Comparison of ENCODE assay signal across 31 cellular contexts in genomic region chr1:227125929-227126545, GRCh38.
DNase-seq lines count a peak whose midpoint lies in the region; ATAC-seq, FAIRE-seq and TF ChIP-seq lines count a peak whose summit lies in the region.
"Had no signal": no experiment of that assay in that cellular context is flagged by ENCODE, and none has a peak within 500 bp of the region (broad histone marks: within the 10 kb centered on the region; RNA-seq: fewer than 3 reads in every experiment).

No MANE protein-coding gene starts in this region.

- ATAC-seq in K562, result peak; percentile 21; the same call in 1 of the 3 replicates
- no peak for ATAC-seq in HepG2
- ATAC-seq: activated CD8-positive, alpha-beta T cell treated with anti-CD3 and anti-CD28 coated beads for 36 hours; naive thymus-derived CD4-positive, alpha-beta T cell had no signal

- H3F3A ChIP-seq in neural progenitor cell (ENCODE audit: low read depth), result no peaks in the 10 kb centered on the region

- H3K27ac ChIP-seq in K562 (ENCODE audit: extremely low read depth, low read depth, low read length) (no peak overlapping the region), neural progenitor cell (no peak overlapping the region), HepG2 (ENCODE audit: extremely low read length, insufficient read depth, low read length) (no peak overlapping the region)
- H3K27ac ChIP-seq: adrenal gland, brain microvascular endothelial cell, esophagus muscularis mucosa, PC-9, vagina had no signal

- no peaks in the 10 kb centered on the region for H3K9me1 ChIP-seq in K562 (ENCODE audit: control insufficient read depth, insufficient read depth, low read length)

- BruUV-seq in K562 (replicated peaks; lab: Mats Ljungman, UMichigan), result no TSS peak
- no TSS peak for BruUV-seq in HepG2 (replicated peaks; lab: Mats Ljungman, UMichigan)

- FAIRE-seq in K562 (lab: Jason Lieb, UNC) (no peak), HepG2 (lab: Jason Lieb, UNC) (no peak)
- FAIRE-seq: endometrium had no signal

- peaks cover 9% of the 10 kb centered on the region for H3K36me3 Mint-ChIP-seq in neural progenitor cell
- H3K36me3 Mint-ChIP-seq: CD14-positive monocyte had no signal

- TF ChIP-seq POLR2A in K562 (conservative IDR thresholded peaks at IDR 0.05), result no peak
- TF ChIP-seq POLR2A in HepG2 (IDR thresholded peaks at IDR 0.05; ENCODE audit: insufficient read depth in 1 of 2, low read depth in 2 of 2, low read length in 2 of 2), result no peak

- H3K27me3 ChIP-seq in K562 (ENCODE audit: control insufficient read depth in 2 of 2, insufficient read depth in 2 of 2, low read length in 2 of 2) (no peaks in the 10 kb centered on the region), neural progenitor cell (no peaks in the 10 kb centered on the region), HepG2 (ENCODE audit: control insufficient read depth in 1 of 2, insufficient read depth in 2 of 2, low read length in 2 of 2) (no peaks in the 10 kb centered on the region)
- H3K27me3 ChIP-seq: adrenal gland, brain microvascular endothelial cell, esophagus muscularis mucosa, vagina had no signal

- no peak overlapping the region for H3K27ac Mint-ChIP-seq in neural progenitor cell
- H3K27ac Mint-ChIP-seq: activated CD8-positive, alpha-beta T cell treated with anti-CD3 and anti-CD28 coated beads for 36 hours; activated T-helper 1 cell treated with anti-CD3 and anti-CD28 coated beads, Interleukin-12 subunit alpha, Interleukin-12 subunit beta, Interleukin-2, Interleukin-4 antibody, amounts not matched to agents 30 ng/mL and 10 ng/mL and 1 ng/mL, durations not matched to agents 14 hours and 24 hours and 36 hours; stimulated activated naive CD8-positive, alpha-beta T cell treated with anti-CD3 and anti-CD28 coated beads, Interleukin-15, Interleukin-2, amounts not matched to agents 100 ng/mL and 50 ng/mL, for 24 hours had no signal

- WGBS in K562 (ENCODE audit: insufficient coverage, low coverage, missing lambda C conversion rate), result 89% methylated on average over 3 of the region's 3 CpGs
- 71% methylated on average over 3 of the region's 3 CpGs for WGBS in HepG2 (ENCODE audit: low lambda C conversion rate)

- H3K36me3 ChIP-seq in K562 (ENCODE audit: control insufficient read depth, insufficient read depth, low read length) (peaks cover 37% of the 10 kb centered on the region; the same call in 2 of the 3 replicates), neural progenitor cell (peaks cover 3% of the 10 kb centered on the region), HepG2 (replicated peaks in 1 of 2; ENCODE audit: control insufficient read depth in 1 of 2, insufficient read depth in 2 of 2, low read length in 2 of 2) (peaks cover 1 to 7% of the 10 kb centered on the region in 2 experiments; a peak in 3 of 5 replicates)
- H3K36me3 ChIP-seq: adrenal gland, vagina had no signal

- TF ChIP-seq EP300 in K562 (IDR thresholded peaks at IDR 0.05; ENCODE audit: low read length) (no peak), HepG2 (IDR thresholded peaks at IDR 0.05; ENCODE audit: low read depth in 2 of 2, low read length in 2 of 2) (no peak), HepG2 (CRISPR knock-in tag; IDR thresholded peaks at IDR 0.05; ENCODE audit: borderline replicate concordance) (no peak)

- no peak overlapping the region for H3K4me3 ChIP-seq in K562
- H3K4me3 ChIP-seq in neural progenitor cell, result no peak overlapping the region
- H3K4me3 ChIP-seq in HepG2 (replicated peaks in 1 of 3; ENCODE audit: insufficient read depth in 1 of 3, low read depth in 2 of 3, low read length in 3 of 3), result no peak overlapping the region
- H3K4me3 ChIP-seq: adrenal gland, esophagus muscularis mucosa, PC-9, vagina had no signal

- H3K4me1 ChIP-seq in K562 (replicated peaks in 1 of 2; ENCODE audit: control insufficient read depth in 2 of 2, insufficient read depth in 2 of 2, low read length in 2 of 2) (no peaks in the 10 kb centered on the region), neural progenitor cell (peaks cover 7% of the 10 kb centered on the region), HepG2 (ENCODE audit: insufficient read depth, low read length) (no peaks in the 10 kb centered on the region)
- H3K4me1 ChIP-seq: adrenal gland, esophagus muscularis mucosa, vagina had no signal

- intact Hi-C loops in K562 (cut with micrococcal nuclease), result no loop called here
- intact Hi-C loops in HepG2 (cut with micrococcal nuclease; ENCODE audit: unreplicated experiment), result no loop called here

- H3K9ac ChIP-seq in K562 (ENCODE audit: insufficient read depth in 1 of 2, low read depth in 2 of 2, low read length in 2 of 2) (no peak overlapping the region), neural progenitor cell (no peak overlapping the region), HepG2 (ENCODE audit: insufficient read depth, low read depth, low read length) (no peak overlapping the region)

- H3K9me3 ChIP-seq in K562 (replicated peaks; ENCODE audit: control insufficient read depth, insufficient read depth, low read depth, low read length), result no peaks in the 10 kb centered on the region
- no peaks in the 10 kb centered on the region for H3K9me3 ChIP-seq in neural progenitor cell (ENCODE audit: low read depth)
- H3K9me3 ChIP-seq in HepG2 (ENCODE audit: low read length), result no peaks in the 10 kb centered on the region
- H3K9me3 ChIP-seq: adrenal gland, esophagus muscularis mucosa, vagina had no signal

- H3K4me2 ChIP-seq in K562 (ENCODE audit: insufficient read depth, low read length) (no peak overlapping the region), neural progenitor cell (no peak overlapping the region), HepG2 (ENCODE audit: low read depth, low read length) (no peak overlapping the region)
- H3K4me2 ChIP-seq: PC-9 had no signal

- H4K20me1 ChIP-seq in K562 (replicated peaks; ENCODE audit: control insufficient read depth, insufficient read depth, low read length) (no peaks in the 10 kb centered on the region), neural progenitor cell (ENCODE audit: low read depth) (peaks cover 3% of the 10 kb centered on the region), HepG2 (ENCODE audit: insufficient read depth, low read length) (no peaks in the 10 kb centered on the region)

- CTCF ChIA-PET in K562 (lab: Yijun Ruan, JAX; ENCODE audit: low intra/inter-chr PET ratio), result interaction anchor here (0.7 kb wide), 1 partner anchor 11 kb away, joined by 7 read pairs; no protein-coding TSS in a partner anchor
- CTCF ChIA-PET in HepG2 (lab: Yijun Ruan, JAX; ENCODE audit: low intra/inter-chr PET ratio, low total read pairs), result no interaction called here

- no peak for TF ChIP-seq RAD21 in K562 (CRISPR knock-in tag; conservative IDR thresholded peaks at IDR 0.05 in 1 of 2, IDR thresholded peaks at IDR 0.05 in 1 of 2)
- no peak for TF ChIP-seq RAD21 in HepG2 (CRISPR knock-in tag; IDR thresholded peaks at IDR 0.05)

- H3K79me2 ChIP-seq in K562 (ENCODE audit: control insufficient read depth, insufficient read depth, low read length) (no peaks in the 10 kb centered on the region), neural progenitor cell (ENCODE audit: low read depth) (no peaks in the 10 kb centered on the region), HepG2 (ENCODE audit: insufficient read depth, low read length) (no peaks in the 10 kb centered on the region)

- TF ChIP-seq CTCF in K562 (IDR thresholded peaks at IDR 0.05 in 2 of 3, conservative IDR thresholded peaks at IDR 0.05 in 1 of 3; ENCODE audit: insufficient read depth in 2 of 3, low read depth in 1 of 3, low read length in 3 of 3) (no peak), neural progenitor cell (IDR thresholded peaks at IDR 0.05) (no peak), HepG2 (CRISPR knock-in tag; IDR thresholded peaks at IDR 0.05) (no peak)

- no peaks in the 10 kb centered on the region for H3K27me3 Mint-ChIP-seq in neural progenitor cell (ENCODE audit: insufficient read depth, low read depth)
- H3K27me3 Mint-ChIP-seq: activated CD8-positive, alpha-beta T cell treated with anti-CD3 and anti-CD28 coated beads for 36 hours; stimulated activated naive CD8-positive, alpha-beta T cell treated with anti-CD3 and anti-CD28 coated beads, Interleukin-15, Interleukin-2, amounts not matched to agents 100 ng/mL and 50 ng/mL, for 24 hours had no signal

- H3K4me3 Mint-ChIP-seq in neural progenitor cell, result no peak overlapping the region
- H3K4me3 Mint-ChIP-seq: activated CD8-positive, alpha-beta T cell treated with anti-CD3 and anti-CD28 coated beads for 36 hours; activated T-helper 1 cell treated with anti-CD3 and anti-CD28 coated beads, Interleukin-12 subunit alpha, Interleukin-12 subunit beta, Interleukin-2, Interleukin-4 antibody, amounts not matched to agents 30 ng/mL and 10 ng/mL and 1 ng/mL, durations not matched to agents 14 hours and 24 hours and 36 hours; CD14-positive monocyte; naive thymus-derived CD4-positive, alpha-beta T cell; stimulated activated naive CD8-positive, alpha-beta T cell treated with anti-CD3 and anti-CD28 coated beads, Interleukin-15, Interleukin-2, amounts not matched to agents 100 ng/mL and 50 ng/mL, for 24 hours had no signal

- in situ Hi-C loops in K562 (cut with MboI), result no loop called here
- in situ Hi-C loops in HepG2 (cut with HindIII; ENCODE audit: extremely low pct_ligation_motif_present, low pct_unique_long_range_greater_than_20kb), result no loop called here

- H2AFZ ChIP-seq in K562 (ENCODE audit: low read depth, low read length) (no peak overlapping the region), neural progenitor cell (replicated peaks) (no peak overlapping the region), HepG2 (ENCODE audit: low read length) (no peak overlapping the region)
- H2AFZ ChIP-seq: PC-9 had no signal

- POLR2A ChIA-PET in K562 (lab: Yijun Ruan, JAX) (interaction anchor here (1.1 to 1.4 kb wide), 2 partner anchors 12 to 16 kb away, joined by 3 read pairs; no protein-coding TSS in a partner anchor), HepG2 (lab: Yijun Ruan, JAX) (no interaction called here)

- H3K9me3 Mint-ChIP-seq in neural progenitor cell, result no peaks in the 10 kb centered on the region
- H3K9me3 Mint-ChIP-seq: activated CD8-positive, alpha-beta T cell treated with anti-CD3 and anti-CD28 coated beads for 36 hours; activated T-helper 1 cell treated with anti-CD3 and anti-CD28 coated beads, Interleukin-12 subunit alpha, Interleukin-12 subunit beta, Interleukin-2, Interleukin-4 antibody, amounts not matched to agents 30 ng/mL and 10 ng/mL and 1 ng/mL, durations not matched to agents 14 hours and 24 hours and 36 hours; naive thymus-derived CD4-positive, alpha-beta T cell; stimulated activated naive CD8-positive, alpha-beta T cell treated with anti-CD3 and anti-CD28 coated beads, Interleukin-15, Interleukin-2, amounts not matched to agents 100 ng/mL and 50 ng/mL, for 24 hours had no signal

- DNase-seq in NCI-H2081 (lab: John Stamatoyannopoulos, UW), result peak; percentile 2 to 46
- DNase-seq in NCI-H2081 treated with DMSO at 0.1 percent for 48 hours (lab: John Stamatoyannopoulos, UW), result no peak
- DNase-seq in NCI-H146 (lab: John Stamatoyannopoulos, UW), result peak; percentile 82
- no peak for DNase-seq in K562 (ENCODE audit: extremely low read depth in 1 of 4, low spot score in 3 of 4)
- DNase-seq in neural progenitor cell (ENCODE audit: low spot score), result peak; percentile 41
- no peak for DNase-seq in NCI-H2029 treated with DMSO at 0.1 percent for 48 hours (lab: John Stamatoyannopoulos, UW)
- DNase-seq in stimulated activated CD4-positive, alpha-beta T cell treated with anti-CD3 and anti-CD28 coated beads, Interleukin-2, amount 100 ng/mL, for 48 hours, result no peak
- no peak for DNase-seq in HepG2 (ENCODE audit: low spot score)
- DNase-seq: activated CD8-positive, alpha-beta memory T cell treated with anti-CD3 and anti-CD28 coated beads, Interleukin-2, amount 50 U/mL, for 48 hours; activated CD8-positive, alpha-beta T cell treated with anti-CD3 and anti-CD28 coated beads for 36 hours; activated naive CD4-positive, alpha-beta T cell treated with Interleukin-2 at 50 U/mL for 16 hours; adrenal gland; brain microvascular endothelial cell; Calu3; cerebellar nuclear complex; dermis blood vessel endothelial cell; DND-41; foreskin fibroblast; midbrain; naive thymus-derived CD4-positive, alpha-beta T cell; NCI-H187 treated with DMSO at 0.1 percent for 48 hours; NCI-H446 treated with DMSO at 0.1 percent for 48 hours; nucleus accumbens; PC-9; SHP77 had no signal

- peaks cover 4% of the 10 kb centered on the region for H3K4me1 Mint-ChIP-seq in neural progenitor cell
- H3K4me1 Mint-ChIP-seq: naive thymus-derived CD4-positive, alpha-beta T cell had no signal

Comparison
In these comparisons a context has a peak if more than half of its experiments do, and no peak if none do; other contexts are left out.
1. DNase-seq: peak in NCI-H2081 (2 of 2), NCI-H146 (single experiment) and neural progenitor cell (single experiment); none in NCI-H2081 treated with DMSO at 0.1 percent for 48 hours (single experiment), K562 (0 of 4), NCI-H2029 treated with DMSO at 0.1 percent for 48 hours (single experiment), stimulated activated CD4-positive, alpha-beta T cell treated with anti-CD3 and anti-CD28 coated beads, Interleukin-2, amount 100 ng/mL, for 48 hours (0 of 2) and HepG2 (single experiment).